1 cellular context compared by ENCODE assay signal in genomic region chr2:42054657-42055430, GRCh38.
TF ChIP-seq lines count a peak whose summit lies in the region.

No MANE protein-coding gene starts in this region.

TF ChIP-seq in HepG2, 621 proteins besides CTCF, POLR2A, EP300 and RAD21 (continued from another document):
- 0 out of 2 replicates have a peak, but pooled peaks have one; percentile 25 for TF ChIP-seq CHD2 (IDR thresholded peaks at IDR 0.05; ENCODE audit: low read depth, low read length)
- no peak for TF ChIP-seq RFX5 (IDR thresholded peaks at IDR 0.05; ENCODE audit: low read depth, low read length)
- no peak for TF ChIP-seq ZNF503 (CRISPR knock-in tag; IDR thresholded peaks at IDR 0.05)
- no peak for TF ChIP-seq KLF11 (CRISPR knock-in tag; IDR thresholded peaks at IDR 0.05)
- no peak for TF ChIP-seq RFX3 (CRISPR knock-in tag; IDR thresholded peaks at IDR 0.05)
- TF ChIP-seq ZBTB33 (CRISPR knock-in tag; IDR thresholded peaks at IDR 0.05) = peak; percentile 85; the same call in 1 of the 2 replicates
- no peak for TF ChIP-seq U2AF2 (IDR thresholded peaks at IDR 0.05; ENCODE audit: low read depth, low read length)
- no peak for TF ChIP-seq ZNF792 (CRISPR knock-in tag; IDR thresholded peaks at IDR 0.05)
- peak; percentile 41; the same call in 1 of the 2 replicates for TF ChIP-seq ZNF777 (CRISPR knock-in tag; IDR thresholded peaks at IDR 0.05)
- no peak for TF ChIP-seq ZBTB34 (CRISPR knock-in tag; IDR thresholded peaks at IDR 0.05)
- TF ChIP-seq HHEX (CRISPR knock-in tag; IDR thresholded peaks at IDR 0.05) = no peak
- peak; percentile 45 for TF ChIP-seq STAG1 (CRISPR knock-in tag; IDR thresholded peaks at IDR 0.05)
- TF ChIP-seq MTERF4 (CRISPR knock-in tag; IDR thresholded peaks at IDR 0.05) = no peak
- TF ChIP-seq ZMAT5 (CRISPR knock-in tag; IDR thresholded peaks at IDR 0.05; ENCODE audit: borderline replicate concordance, low read depth) = no peak
- TF ChIP-seq NONO (IDR thresholded peaks at IDR 0.05) = no peak
- TF ChIP-seq NONO (CRISPR knock-in tag; conservative IDR thresholded peaks at IDR 0.05) = no peak
- no peak for TF ChIP-seq GLMP (CRISPR knock-in tag; IDR thresholded peaks at IDR 0.05; ENCODE audit: borderline replicate concordance)
- no peak for TF ChIP-seq PITX1 (CRISPR knock-in tag; IDR thresholded peaks at IDR 0.05)
- no peak for TF ChIP-seq SETDB1 (CRISPR knock-in tag; IDR thresholded peaks at IDR 0.05; ENCODE audit: borderline replicate concordance)
- peak; percentile 58 for TF ChIP-seq XRCC5 (optimal IDR thresholded peaks at IDR 0.05; ENCODE audit: low read length)
- no peak for TF ChIP-seq ATAD3A (CRISPR knock-in tag; IDR thresholded peaks at IDR 0.05)
- TF ChIP-seq HOXA3 (CRISPR knock-in tag; IDR thresholded peaks at IDR 0.05) = peak; percentile 38; the same call in 1 of the 2 replicates
- no peak for TF ChIP-seq REXO4 (CRISPR knock-in tag; IDR thresholded peaks at IDR 0.05; ENCODE audit: borderline replicate concordance)
- no peak for TF ChIP-seq PCBP2 (optimal IDR thresholded peaks at IDR 0.05; ENCODE audit: low read depth, low read length, poor library complexity, severe bottlenecking)
- TF ChIP-seq PAXIP1 (CRISPR knock-in tag; conservative IDR thresholded peaks at IDR 0.05) = no peak
- no peak for TF ChIP-seq TCF7 (IDR thresholded peaks at IDR 0.05; ENCODE audit: low read depth)
- no peak for TF ChIP-seq CENPBD1 (CRISPR knock-in tag; IDR thresholded peaks at IDR 0.05; ENCODE audit: borderline replicate concordance, low read depth)
- TF ChIP-seq POLR2AphosphoS5 (IDR thresholded peaks at IDR 0.05; ENCODE audit: low read depth, low read length) = no peak
- no peak for TF ChIP-seq GMEB1 (CRISPR knock-in tag; IDR thresholded peaks at IDR 0.05; ENCODE audit: borderline replicate concordance)
- 0 out of 2 replicates have a peak, but pooled peaks have one; percentile 10 for TF ChIP-seq ZNF749 (CRISPR knock-in tag; IDR thresholded peaks at IDR 0.05; ENCODE audit: borderline replicate concordance)
- TF ChIP-seq ZNF263 (CRISPR knock-in tag; IDR thresholded peaks at IDR 0.05) = no peak
- TF ChIP-seq MIXL1 (CRISPR knock-in tag; IDR thresholded peaks at IDR 0.05) = no peak
- no peak for TF ChIP-seq CBFB (CRISPR knock-in tag; IDR thresholded peaks at IDR 0.05)
- no peak for TF ChIP-seq ZBTB39 (CRISPR knock-in tag; IDR thresholded peaks at IDR 0.05)
- peak; percentile 69; the same call in 1 of the 2 replicates for TF ChIP-seq ZFP41 (CRISPR knock-in tag; IDR thresholded peaks at IDR 0.05; ENCODE audit: borderline replicate concordance)
- TF ChIP-seq ZNF432 (CRISPR knock-in tag; IDR thresholded peaks at IDR 0.05; ENCODE audit: borderline replicate concordance) = no peak
- no peak for TF ChIP-seq ZC3H4 (CRISPR knock-in tag; IDR thresholded peaks at IDR 0.05; ENCODE audit: borderline replicate concordance)
- 0 out of 2 replicates have a peak, but pooled peaks have one; percentile 37 for TF ChIP-seq ZSCAN25 (CRISPR knock-in tag; IDR thresholded peaks at IDR 0.05)
- TF ChIP-seq ZNF3 (CRISPR knock-in tag; IDR thresholded peaks at IDR 0.05) = no peak
- no peak for TF ChIP-seq CERS6 (CRISPR knock-in tag; IDR thresholded peaks at IDR 0.05)
- peak; percentile 29; the same call in 1 of the 2 replicates for TF ChIP-seq SP5 (CRISPR knock-in tag; IDR thresholded peaks at IDR 0.05; ENCODE audit: borderline replicate concordance, low read depth)
- no peak for TF ChIP-seq DPF2 (CRISPR knock-in tag; IDR thresholded peaks at IDR 0.05; ENCODE audit: borderline replicate concordance, low read depth)
